9 cellular contexts compared by ENCODE assay signal in genomic region chr4:153916273-153916755, GRCh38.
DNase-seq lines count a peak whose midpoint lies in the region; ATAC-seq and TF ChIP-seq lines count a peak whose summit lies in the region.
"Had no signal": no experiment of that assay in that cellular context is flagged by ENCODE, and none has a peak within 500 bp of the region (broad histone marks: within the 10 kb centered on the region; RNA-seq: fewer than 3 reads in every experiment).

No MANE protein-coding gene starts in this region.

- DNase-seq in GM10266 (ENCODE audit: extremely low spot score) (peak; percentile 12), H7 (no peak), middle frontal gyrus (ENCODE audit: extremely low spot score, low spot score) (no peak), cerebellar nuclear complex (lab: John Stamatoyannopoulos, UW) (no peak)
- no peak for DNase-seq in activated T-cell treated with anti-CD3 and anti-CD28 coated beads, Interleukin-2, amount 50 U/mL, for 4 hours
- no peak for DNase-seq in effector CD8-positive, alpha-beta T cell (lab: John Stamatoyannopoulos, UW)
- DNase-seq: activated effector memory CD4-positive, alpha-beta T cell treated with anti-CD3 and anti-CD28 coated beads, Interleukin-2, amount 50 U/mL, for 16 hours had no signal

- H3K4me3 ChIP-seq in H7 (ENCODE audit: insufficient read depth, low read depth, low read length), result no peak overlapping the region

- H3K36me3 ChIP-seq in H7 (replicated peaks; ENCODE audit: control insufficient read depth, insufficient read depth, low read length), result no peaks in the 10 kb centered on the region

- no peaks in the 10 kb centered on the region for H3K36me3 Mint-ChIP-seq in activated T-cell treated with anti-CD3 and anti-CD28 coated beads, Interleukin-2, amount 50 U/mL, for 4 hours (ENCODE audit: insufficient read depth)

- no peak for TF ChIP-seq CTCF in GM10266 (IDR thresholded peaks at IDR 0.05; ENCODE audit: control insufficient read depth, insufficient read depth, low read depth, missing control alignments)

- H3K27me3 Mint-ChIP-seq in activated T-cell treated with anti-CD3 and anti-CD28 coated beads, Interleukin-2, amount 50 U/mL, for 4 hours (ENCODE audit: low read depth), result peaks cover 5% of the 10 kb centered on the region

- H3K4me3 Mint-ChIP-seq in activated T-cell treated with anti-CD3 and anti-CD28 coated beads, Interleukin-2, amount 50 U/mL, for 4 hours, result no peak overlapping the region

- H3K9me3 Mint-ChIP-seq in activated T-cell treated with anti-CD3 and anti-CD28 coated beads, Interleukin-2, amount 50 U/mL, for 4 hours, result no peaks in the 10 kb centered on the region

- peak; percentile 94 for ATAC-seq in GM19397 (IDR thresholded peaks at IDR 0.05; ENCODE audit: unreplicated experiment)
- ATAC-seq in HG03045 (IDR thresholded peaks at IDR 0.05; ENCODE audit: unreplicated experiment), result peak; percentile 99
- ATAC-seq in activated T-cell treated with anti-CD3 and anti-CD28 coated beads, Interleukin-2, amount 50 U/mL, for 4 hours, result peak; percentile 91 to 93

- H3K27me3 ChIP-seq in H7 (ENCODE audit: control insufficient read depth, insufficient read depth, low read length), result no peaks in the 10 kb centered on the region

- peaks cover 6% of the 10 kb centered on the region for H3K4me1 Mint-ChIP-seq in activated T-cell treated with anti-CD3 and anti-CD28 coated beads, Interleukin-2, amount 50 U/mL, for 4 hours (ENCODE audit: low read depth)
